Comparison of ENCODE assay signal across 26 cellular contexts in the genomic region with DNA sequence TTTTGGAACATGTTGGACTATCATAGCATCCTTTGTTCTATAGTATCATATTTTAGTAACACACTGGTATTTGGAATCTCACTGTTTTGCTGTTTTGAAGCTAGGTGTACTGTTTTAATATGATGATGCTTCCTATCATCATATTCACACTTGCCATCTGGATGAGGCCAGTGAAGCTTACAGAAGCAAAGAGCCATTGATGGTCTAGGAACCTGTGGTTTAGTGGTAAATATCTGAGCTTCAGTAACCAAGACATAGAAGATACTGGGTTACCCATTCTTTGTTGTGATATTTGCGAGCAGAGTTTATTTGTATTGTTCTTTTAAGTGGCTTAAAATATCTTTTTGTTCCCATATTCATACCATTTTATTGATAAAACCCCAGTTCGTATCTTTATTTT.
"Had no signal": no experiment of that assay in that cellular context is flagged by ENCODE, and none has a peak within 500 bp of the region (broad histone marks: within the 10 kb centered on the region; RNA-seq: fewer than 3 reads in every experiment).

No MANE protein-coding gene starts in this region.

- H3K4me3 ChIP-seq: stomach, suprapubic skin, testis, thoracic aorta, thyroid gland, tibial artery, tibial nerve, transverse colon, upper lobe of left lung, upper lobe of right lung, uterus, vagina had no signal

- H3K4me1 ChIP-seq: stomach, testis, thyroid gland, tibial artery, tibial nerve, transverse colon, upper lobe of left lung, upper lobe of right lung, uterus, vagina had no signal

- ATAC-seq: stimulated activated effector memory CD8-positive, alpha-beta T cell treated with anti-CD3 and anti-CD28 coated beads, Interleukin-12 subunit alpha, Interleukin-12 subunit beta, amount 100 ng/mL, for 72 hours; stimulated activated memory B cell treated with anti-CD40 and anti-IgM and Interleukin-4, amounts not matched to agents 10 μg/mL and 1 μg/mL and 100 μg/mL, for 72 hours; stimulated activated naive B cell treated with anti-CD40 and anti-IgM and Interleukin-4, amounts not matched to agents 10 μg/mL and 1 μg/mL and 100 μg/mL, for 72 hours; stimulated activated naive CD8-positive, alpha-beta T cell treated with anti-CD3 and anti-CD28 coated beads, Interleukin-15, amount 100 ng/mL, for 72 hours; stimulated activated naive CD8-positive, alpha-beta T cell treated with anti-CD3 and anti-CD28 coated beads, Interleukin-15, Interleukin-2, amounts not matched to agents 100 U/mL and 50 U/mL, for 24 hours; upper lobe of right lung had no signal

- H3K36me3 ChIP-seq: stomach, suprapubic skin, thoracic aorta, thyroid gland, tibial artery, tibial nerve, transverse colon, upper lobe of left lung, upper lobe of right lung, uterus, vagina had no signal

- H3K27me3 ChIP-seq: stomach, suprapubic skin, testis, thyroid gland, tibial artery, tibial nerve, transverse colon, upper lobe of left lung, upper lobe of right lung, uterus, vagina had no signal

- DNase-seq: stimulated activated CD4-positive, alpha-beta T cell treated with anti-CD3 and anti-CD28 coated beads, Interleukin-2, amount 100 ng/mL, for 48 hours; stimulated activated CD4-positive, alpha-beta T cell treated with anti-CD3 and anti-CD28 coated beads, Interleukin-4, amount 100 ng/mL, for 1 hour; stimulated activated CD4-positive, alpha-beta T cell treated with anti-CD3 and anti-CD28 coated beads, Interleukin-4, amount 100 ng/mL, for 24 hours; stimulated activated CD4-positive, alpha-beta T cell treated with anti-CD3 and anti-CD28 coated beads, Interleukin-4, amount 100 ng/mL, for 4 hours; stimulated activated CD8-positive, alpha-beta memory T cell treated with anti-CD3 and anti-CD28 coated beads, Interleukin-4, amount 100 ng/mL, for 48 hours; stimulated activated naive B cell treated with anti-CD40 and anti-IgM and Interleukin-4, amounts not matched to agents 10 μg/mL and 1 μg/mL and 100 μg/mL, for 72 hours; stimulated activated naive CD4-positive, alpha-beta T cell; stimulated activated naive CD4-positive, alpha-beta T cell treated with Interleukin-2 at 50 U/mL for 16 hours; stimulated activated naive CD8-positive, alpha-beta T cell treated with anti-CD3 and anti-CD28 coated beads, Interleukin-15, amount 100 ng/mL, for 72 hours; stimulated activated naive CD8-positive, alpha-beta T cell treated with anti-CD3 and anti-CD28 coated beads, Interleukin-15, Interleukin-2, amounts not matched to agents 100 U/mL and 50 U/mL, for 24 hours; stomach; substantia nigra; testis; thyroid gland; tibial artery; transverse colon; trophoblast cell; upper lobe of left lung; upper lobe of right lung; uterus had no signal

- H3K9me3 ChIP-seq: stomach, suprapubic skin, testis, thoracic aorta, thyroid gland, tibial artery, tibial nerve, transverse colon, upper lobe of left lung, upper lobe of right lung, uterus, vagina had no signal

- H3K27ac ChIP-seq: stomach, suprapubic skin, testis, thoracic aorta, thyroid gland, tibial artery, tibial nerve, transverse colon, upper lobe of left lung, upper lobe of right lung, uterus, vagina had no signal
